ENCODE assay signal across 10 cellular contexts in the genomic region with DNA sequence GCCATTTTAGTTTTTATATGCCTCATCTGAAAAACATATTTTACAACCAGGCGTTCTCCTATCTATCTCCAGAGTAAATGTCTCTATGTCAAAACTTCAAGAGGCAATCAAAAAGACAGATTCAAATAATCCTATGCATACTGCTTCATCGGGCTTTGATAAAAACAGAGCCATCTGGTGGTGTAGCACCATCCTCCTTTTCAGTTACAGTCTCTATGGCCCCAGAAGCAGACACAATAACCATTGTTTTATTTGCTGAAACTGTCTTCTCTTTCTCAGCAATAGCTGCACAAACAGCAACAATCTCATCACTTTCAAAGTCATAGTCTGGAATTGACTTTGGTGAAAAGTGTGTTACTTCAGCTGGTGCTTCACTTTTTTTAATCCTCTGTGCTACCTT. TPM values are rescaled to one million over a fixed set of nuclear protein-coding genes. Genes with fewer than 3 reads are reported as not detected.
DNase-seq lines count a peak whose midpoint lies in the region; ATAC-seq and TF ChIP-seq lines count a peak whose summit lies in the region.
"Had no signal": no experiment of that assay in that cellular context is flagged by ENCODE, and none has a peak within 500 bp of the region (broad histone marks: within the 10 kb centered on the region; RNA-seq: fewer than 3 reads in every experiment).

No MANE protein-coding gene starts in this region.

- H3K27me3 Mint-ChIP-seq in activated CD4-positive, alpha-beta T cell treated with anti-CD3 and anti-CD28 coated beads for 36 hours: no peaks in the 10 kb centered on the region
- H3K27me3 Mint-ChIP-seq: activated CD4-positive, alpha-beta memory T cell treated with anti-CD3 and anti-CD28 coated beads, Interleukin-2, amount 10 ng/mL, durations not matched to agents 7 days and 5 days had no signal

- no peak overlapping the region for H3K56ac ChIP-seq in mesendoderm (ENCODE audit: low read length)

- H3K36me3 ChIP-seq in Loucy (ENCODE audit: insufficient read depth, low read length) (peaks cover 9% of the 10 kb centered on the region; the same call in 1 of the 2 replicates), mesendoderm (ENCODE audit: control insufficient read depth, insufficient read depth, low read length) (no peaks in the 10 kb centered on the region)

- no peak overlapping the region for H2BK120ac ChIP-seq in mesendoderm (ENCODE audit: low read depth, low read length)

- H2AFZ ChIP-seq in Loucy (ENCODE audit: low read length): no peak overlapping the region

- H3K4me2 ChIP-seq in Loucy (ENCODE audit: low read depth, low read length, poor library complexity, severe bottlenecking) (no peak overlapping the region), mesendoderm (ENCODE audit: low read length) (no peak overlapping the region)

- H3K9me3 Mint-ChIP-seq in activated CD4-positive, alpha-beta T cell treated with anti-CD3 and anti-CD28 coated beads for 36 hours (ENCODE audit: low read depth): no peaks in the 10 kb centered on the region

- no peak overlapping the region for H2AK5ac ChIP-seq in mesendoderm (ENCODE audit: low read length)

- peak; percentile 62 for TF ChIP-seq CTCF in Loucy (conservative IDR thresholded peaks at IDR 0.05; ENCODE audit: low read length)

- no peak overlapping the region for H3K18ac ChIP-seq in mesendoderm (ENCODE audit: low read length)

- no CpG with 5 or more reads among the region's 2 CpGs for WGBS in mesendoderm (ENCODE audit: extremely low coverage, insufficient coverage, low lambda C conversion rate)

- no peak overlapping the region for H3K23ac ChIP-seq in mesendoderm (ENCODE audit: low read length)

- no peaks in the 10 kb centered on the region for H4K20me1 ChIP-seq in Loucy (ENCODE audit: insufficient read depth, low read length, poor library complexity, severe bottlenecking)

- peaks cover 4% of the 10 kb centered on the region for H3K4me1 ChIP-seq in Loucy (ENCODE audit: insufficient read depth, low read length, poor library complexity, severe bottlenecking)
- no peaks in the 10 kb centered on the region for H3K4me1 ChIP-seq in mesendoderm (ENCODE audit: control insufficient read depth, low read depth, low read length)

- H3K27ac Mint-ChIP-seq in activated CD4-positive, alpha-beta T cell treated with anti-CD3 and anti-CD28 coated beads for 36 hours: no peak overlapping the region
- H3K27ac Mint-ChIP-seq: activated CD4-positive, alpha-beta memory T cell treated with anti-CD3 and anti-CD28 coated beads, Interleukin-2, amount 10 ng/mL, durations not matched to agents 7 days and 5 days had no signal

- CTCF ChIA-PET in activated CD4-positive, alpha-beta T cell treated with anti-CD3 and anti-CD28 coated beads for 36 hours (lab: Charles Lee): no interaction called here

- H4K5ac ChIP-seq in mesendoderm (ENCODE audit: low read length): no peak overlapping the region

- POLR2A ChIA-PET in activated CD4-positive, alpha-beta T cell treated with anti-CD3 and anti-CD28 coated beads for 36 hours (lab: Charles Lee): no interaction called here

- ATAC-seq in activated CD4-positive, alpha-beta T cell treated with anti-CD3 and anti-CD28 coated beads for 36 hours: no peak
- ATAC-seq in GM19395 (IDR thresholded peaks at IDR 0.05; ENCODE audit: unreplicated experiment): no peak
- ATAC-seq: heart right ventricle had no signal

- H3K27me3 ChIP-seq in Loucy (ENCODE audit: insufficient read depth, low read length, poor library complexity, severe bottlenecking) (no peaks in the 10 kb centered on the region), mesendoderm (ENCODE audit: insufficient read depth, low read length, poor library complexity) (no peaks in the 10 kb centered on the region)
- H3K27me3 ChIP-seq: heart right ventricle had no signal

- H4K8ac ChIP-seq in mesendoderm (ENCODE audit: low read depth, low read length): no peak overlapping the region

- no peaks in the 10 kb centered on the region for H3F3A ChIP-seq in Loucy (ENCODE audit: low read depth)

- H2BK5ac ChIP-seq in mesendoderm (ENCODE audit: low read length): no peak overlapping the region

- DNase-seq in EH (ENCODE audit: low read depth) (peak; percentile 14), T47D (ENCODE audit: low read depth in 1 of 2, low spot score in 1 of 2) (peak; percentile 30 to 42), mesendoderm (peak; percentile 16), NCI-H226 (no peak)
- DNase-seq in activated CD4-positive, alpha-beta T cell treated with anti-CD3 and anti-CD28 coated beads for 36 hours: no peak
- DNase-seq in activated CD4-positive, alpha-beta T cell treated with anti-CD3 and anti-CD28 coated beads for 4 hours: no peak
- DNase-seq: activated CD4-positive, alpha-beta memory T cell treated with anti-CD3 and anti-CD28 coated beads, Interleukin-2, amount 10 ng/mL, durations not matched to agents 7 days and 5 days; heart right ventricle had no signal

- H3K4me3 ChIP-seq in Loucy (ENCODE audit: low read length, poor library complexity, severe bottlenecking) (no peak overlapping the region), mesendoderm (ENCODE audit: low read length) (no peak overlapping the region)
- H3K4me3 ChIP-seq: heart right ventricle had no signal

- in situ Hi-C loops in T47D (cut with HindIII; ENCODE audit: low pct_unique_long_range_greater_than_20kb, low sequenced_read_pairs): no loop called here

- no peak overlapping the region for H3K4ac ChIP-seq in mesendoderm (ENCODE audit: low read depth, low read length)

- H3K4me3 Mint-ChIP-seq in activated CD4-positive, alpha-beta T cell treated with anti-CD3 and anti-CD28 coated beads for 36 hours: no peak overlapping the region
- H3K4me3 Mint-ChIP-seq: activated CD4-positive, alpha-beta memory T cell treated with anti-CD3 and anti-CD28 coated beads, Interleukin-2, amount 10 ng/mL, durations not matched to agents 7 days and 5 days had no signal

- peaks cover 36% of the 10 kb centered on the region for H3K36me3 Mint-ChIP-seq in activated CD4-positive, alpha-beta T cell treated with anti-CD3 and anti-CD28 coated beads for 36 hours (ENCODE audit: low read depth)

- no peaks in the 10 kb centered on the region for H3K9me3 ChIP-seq in Loucy (ENCODE audit: insufficient read depth, low read depth, low read length)

- H2BK15ac ChIP-seq in mesendoderm (replicated peaks; ENCODE audit: low read depth): no peak overlapping the region

- no peak overlapping the region for H3K27ac ChIP-seq in mesendoderm (ENCODE audit: low read depth, low read length)
- H3K27ac ChIP-seq: heart right ventricle had no signal

- H3K79me2 ChIP-seq in Loucy (ENCODE audit: insufficient read depth, low read length) (no peaks in the 10 kb centered on the region), mesendoderm (ENCODE audit: control insufficient read depth, insufficient read depth, low read length) (no peaks in the 10 kb centered on the region)

- H3K9ac ChIP-seq in Loucy (ENCODE audit: low read depth, low read length, poor library complexity, severe bottlenecking): no peak overlapping the region
- no peak overlapping the region for H3K9ac ChIP-seq in mesendoderm (ENCODE audit: low read length)

- H3K9me2 ChIP-seq in Loucy (replicated peaks; ENCODE audit: low read depth, low read length): no peaks in the 10 kb centered on the region

- intact Hi-C loops in activated CD4-positive, alpha-beta T cell treated with anti-CD3 and anti-CD28 coated beads for 36 hours (cut with DNase I, micrococcal nuclease): no loop called here

- H3K79me1 ChIP-seq in mesendoderm (ENCODE audit: low read length): no peaks in the 10 kb centered on the region

- H3K4me1 Mint-ChIP-seq in activated CD4-positive, alpha-beta T cell treated with anti-CD3 and anti-CD28 coated beads for 36 hours: peaks cover 13% of the 10 kb centered on the region
- H3K4me1 Mint-ChIP-seq: activated CD4-positive, alpha-beta memory T cell treated with anti-CD3 and anti-CD28 coated beads, Interleukin-2, amount 10 ng/mL, durations not matched to agents 7 days and 5 days had no signal

RNA-seq across cellular contexts. Expression of gene PTGER4, which starts 36.3 kb away (rescaled TPM):
- 3.7 TPM for polyA plus RNA-seq in mesendoderm (2013, experiment 1 of 2)
- 3.9 TPM for polyA plus RNA-seq in mesendoderm (2013, experiment 2 of 2)
- total RNA-seq in activated CD4-positive, alpha-beta T cell treated with anti-CD3 and anti-CD28 coated beads for 36 hours: 10 to 100 TPM; 71.7 to 91.2 TPM

RNA-seq across cellular contexts. Expression of gene TTC33, which starts 39.8 kb away (rescaled TPM):
- polyA plus RNA-seq in mesendoderm (2013, experiment 1 of 2): 3.3 TPM
- 3.3 TPM for polyA plus RNA-seq in mesendoderm (2013, experiment 2 of 2)
- 10 to 100 TPM; 31.4 to 31.7 TPM for total RNA-seq in activated CD4-positive, alpha-beta T cell treated with anti-CD3 and anti-CD28 coated beads for 36 hours

Comparison
In these comparisons a context has a peak if more than half of its experiments do, and no peak if none do; other contexts are left out.
1. DNase-seq: peak in EH (single experiment), T47D (2 of 2) and mesendoderm (single experiment); none in activated CD4-positive, alpha-beta T cell treated with anti-CD3 and anti-CD28 coated beads for 36 hours (single experiment), activated CD4-positive, alpha-beta T cell treated with anti-CD3 and anti-CD28 coated beads for 4 hours (0 of 2) and NCI-H226 (single experiment).